8 cellular contexts compared by ENCODE assay signal in genomic region chr17:17792551-17793377, GRCh38. TPM values are rescaled to one million over a fixed set of nuclear protein-coding genes. Genes with fewer than 3 reads are reported as not detected.
A peak's percentile ranks its signal among the peaks of the same experiment; 100 is the strongest.
DNase-seq lines count a peak whose midpoint lies in the region; ATAC-seq and TF ChIP-seq lines count a peak whose summit lies in the region.

No MANE protein-coding gene starts in this region.

- H3K27ac ChIP-seq in BLaER1 treated with 17β-estradiol and CSF1 and Interleukin-3, amounts not matched to agents 10 nM and 100 nM, result peak overlapping the region in 4 of 11 experiments; percentile 6 to 37 (median 32); a peak in 4 of 22 replicates
- H3K27ac ChIP-seq in heart left ventricle, result peak overlapping the region in 11 of 12 donors; percentile 43 to 71 (median 63)
- no peak overlapping the region for H3K27ac ChIP-seq in thyroid gland

- WGBS in heart left ventricle, 4 donors, result 27 to 41% (median 31%) methylated on average over 19 to 38 of the region's 38 CpGs
- WGBS in thyroid gland, 2 donors, result 56 to 66% methylated on average over 26 to 31 of the region's 38 CpGs

- H3K36me3 ChIP-seq in BLaER1 treated with 17β-estradiol and CSF1 and Interleukin-3, amounts not matched to agents 10 nM and 100 nM, result peaks cover 41 to 54% (median 47%) of the 10 kb centered on the region in 11 experiments
- H3K36me3 ChIP-seq in heart left ventricle (peaks cover 0 to 47% (median 38%) of the 10 kb centered on the region in 9 donors), thyroid gland (peaks cover 21 to 33% of the 10 kb centered on the region in 2 donors)

- DNase-seq in Jurkat, Clone E6-1 (ENCODE audit: low read depth, low spot score), result peak; percentile 80
- DNase-seq in activated T-helper 1 cell treated with anti-CD3 and anti-CD28 coated beads, Interleukin-12 subunit alpha, Interleukin-12 subunit beta, Interleukin-2, Interleukin-4 antibody, amounts not matched to agents 30 ng/mL and 10 ng/mL and 1 ng/mL, durations not matched to agents 14 hours and 24 hours and 36 hours (ENCODE audit: low spot score), result peak; percentile 68
- DNase-seq in heart left ventricle, result peak in 3 of 5 donors; percentile 48 to 66 (median 61)
- no peak for DNase-seq in sciatic nerve (ENCODE audit: low spot score)
- DNase-seq in thyroid gland, result no peak

- H3K9ac ChIP-seq in BLaER1 treated with 17β-estradiol and CSF1 and Interleukin-3, amounts not matched to agents 10 nM and 100 nM, result peak overlapping the region in 6 of 11 experiments; percentile 27 to 48 (median 38); a peak in 8 of 22 replicates

- H3K4me1 Mint-ChIP-seq in activated T-helper 1 cell treated with anti-CD3 and anti-CD28 coated beads, Interleukin-12 subunit alpha, Interleukin-12 subunit beta, Interleukin-2, Interleukin-4 antibody, amounts not matched to agents 30 ng/mL and 10 ng/mL and 1 ng/mL, durations not matched to agents 14 hours and 24 hours and 36 hours (ENCODE audit: low read depth), result peaks cover 26% of the 10 kb centered on the region

- no peak for TF ChIP-seq CTCF in heart left ventricle (IDR thresholded peaks at IDR 0.05)
- TF ChIP-seq CTCF in thyroid gland (IDR thresholded peaks at IDR 0.05), result no peak

- peak; percentile 39 to 61 (median 47) for ATAC-seq in heart left ventricle
- peak; percentile 52 for ATAC-seq in sciatic nerve
- no peak for ATAC-seq in GM18858 (IDR thresholded peaks at IDR 0.05; ENCODE audit: unreplicated experiment)
- ATAC-seq in HG02885 (IDR thresholded peaks at IDR 0.05; ENCODE audit: poor library complexity, unreplicated experiment), result no peak

- H3K36me3 Mint-ChIP-seq in activated T-helper 1 cell treated with anti-CD3 and anti-CD28 coated beads, Interleukin-12 subunit alpha, Interleukin-12 subunit beta, Interleukin-2, Interleukin-4 antibody, amounts not matched to agents 30 ng/mL and 10 ng/mL and 1 ng/mL, durations not matched to agents 14 hours and 24 hours and 36 hours (ENCODE audit: low read depth), result peaks cover 9% of the 10 kb centered on the region

- H3K27me3 Mint-ChIP-seq in activated T-helper 1 cell treated with anti-CD3 and anti-CD28 coated beads, Interleukin-12 subunit alpha, Interleukin-12 subunit beta, Interleukin-2, Interleukin-4 antibody, amounts not matched to agents 30 ng/mL and 10 ng/mL and 1 ng/mL, durations not matched to agents 14 hours and 24 hours and 36 hours (ENCODE audit: insufficient read depth), result no peaks in the 10 kb centered on the region

- H3K9me3 Mint-ChIP-seq in activated T-helper 1 cell treated with anti-CD3 and anti-CD28 coated beads, Interleukin-12 subunit alpha, Interleukin-12 subunit beta, Interleukin-2, Interleukin-4 antibody, amounts not matched to agents 30 ng/mL and 10 ng/mL and 1 ng/mL, durations not matched to agents 14 hours and 24 hours and 36 hours, result no peaks in the 10 kb centered on the region

- peaks cover 95 to 100% (median 96%) of the 10 kb centered on the region in 11 experiments for H4K20me1 ChIP-seq in BLaER1 treated with 17β-estradiol and CSF1 and Interleukin-3, amounts not matched to agents 10 nM and 100 nM

- H3K4me1 ChIP-seq in BLaER1 treated with 17β-estradiol and CSF1 and Interleukin-3, amounts not matched to agents 10 nM and 100 nM, result peaks cover 30 to 95% (median 83%) of the 10 kb centered on the region in 10 experiments
- peaks cover 14 to 55% (median 48%) of the 10 kb centered on the region in 12 donors for H3K4me1 ChIP-seq in heart left ventricle
- peaks cover 20 to 32% of the 10 kb centered on the region in 2 donors for H3K4me1 ChIP-seq in thyroid gland

- 0 out of 22 replicates have a peak, but pooled peaks cover 0 to 5% (median 0%) of the 10 kb centered on the region in 11 experiments for H3K27me3 ChIP-seq in BLaER1 treated with 17β-estradiol and CSF1 and Interleukin-3, amounts not matched to agents 10 nM and 100 nM
- no peaks in the 10 kb centered on the region for H3K27me3 ChIP-seq in heart left ventricle
- H3K27me3 ChIP-seq in thyroid gland, result no peaks in the 10 kb centered on the region

- no peak overlapping the region; a peak in 1 of 20 replicates for H3K4me3 ChIP-seq in BLaER1 treated with 17β-estradiol and CSF1 and Interleukin-3, amounts not matched to agents 10 nM and 100 nM
- no peak overlapping the region for H3K4me3 ChIP-seq in Jurkat, Clone E6-1 (ENCODE audit: low read length)
- H3K4me3 ChIP-seq in heart left ventricle, result peak overlapping the region in 4 of 12 donors; percentile 6 to 30 (median 18)
- no peak overlapping the region for H3K4me3 ChIP-seq in thyroid gland (replicated peaks in 1 of 3)

- H3K4me2 ChIP-seq in BLaER1 treated with 17β-estradiol and CSF1 and Interleukin-3, amounts not matched to agents 10 nM and 100 nM, result peak overlapping the region; percentile 73 to 90 (median 82)

- TF ChIP-seq POLR2A in heart left ventricle (IDR thresholded peaks at IDR 0.05), result no peak
- TF ChIP-seq POLR2A in thyroid gland (IDR thresholded peaks at IDR 0.05), result no peak

- peak overlapping the region; percentile 84 for H3K27ac Mint-ChIP-seq in activated T-helper 1 cell treated with anti-CD3 and anti-CD28 coated beads, Interleukin-12 subunit alpha, Interleukin-12 subunit beta, Interleukin-2, Interleukin-4 antibody, amounts not matched to agents 30 ng/mL and 10 ng/mL and 1 ng/mL, durations not matched to agents 14 hours and 24 hours and 36 hours

- no peaks in the 10 kb centered on the region for H3K9me3 ChIP-seq in BLaER1 treated with 17β-estradiol and CSF1 and Interleukin-3, amounts not matched to agents 10 nM and 100 nM (replicated peaks in 1 of 11)
- H3K9me3 ChIP-seq in heart left ventricle, result no peaks in the 10 kb centered on the region
- no peaks in the 10 kb centered on the region for H3K9me3 ChIP-seq in thyroid gland

- H3K4me3 Mint-ChIP-seq in activated T-helper 1 cell treated with anti-CD3 and anti-CD28 coated beads, Interleukin-12 subunit alpha, Interleukin-12 subunit beta, Interleukin-2, Interleukin-4 antibody, amounts not matched to agents 30 ng/mL and 10 ng/mL and 1 ng/mL, durations not matched to agents 14 hours and 24 hours and 36 hours, result peak overlapping the region; percentile 42

- intact Hi-C loops in activated T-helper 1 cell treated with anti-CD3 and anti-CD28 coated beads, Interleukin-12 subunit alpha, Interleukin-12 subunit beta, Interleukin-2, Interleukin-4 antibody, amounts not matched to agents 30 ng/mL and 10 ng/mL and 1 ng/mL, durations not matched to agents 14 hours and 24 hours and 36 hours (cut with micrococcal nuclease), result loop anchor here (1.0 to 2.0 kb wide), 5 partner anchors 26 to 110 kb away; no protein-coding TSS in a partner anchor
- intact Hi-C loops in heart left ventricle (cut with DNase I), result loop anchor here in 3 of 10 donors (5.0 kb wide), 3 partner anchors 40 to 105 kb away; no protein-coding TSS in a partner anchor
- intact Hi-C loops in sciatic nerve (cut with DNase I), result loop anchor here (10.0 kb wide), 1 partner anchor 108 kb away; the partner anchor contains the start of gene RAI1
- intact Hi-C loops in thyroid gland (cut with DNase I), result no loop called here

RNA-seq across cellular contexts. Expression of gene SREBF1, which starts 44.0 kb away (rescaled TPM):
- polyA plus RNA-seq in Jurkat, Clone E6-1 (2012; ENCODE audit: insufficient read depth, insufficient read length), result 241 TPM
- total RNA-seq in activated T-helper 1 cell treated with anti-CD3 and anti-CD28 coated beads, Interleukin-12 subunit alpha, Interleukin-12 subunit beta, Interleukin-2, Interleukin-4 antibody, amounts not matched to agents 30 ng/mL and 10 ng/mL and 1 ng/mL, durations not matched to agents 14 hours and 24 hours and 36 hours, result 167 and 172 TPM in 2 replicates
- total RNA-seq in heart left ventricle, result 10 to 100 TPM; 12.8 to 55.2 (median 17.8) TPM
- polyA plus RNA-seq in heart left ventricle, result 10 to 100 TPM; 22.1 to 41.0 TPM
- total RNA-seq in sciatic nerve, result 257 TPM
- total RNA-seq in thyroid gland, result 10 to 100 TPM; 44.6 to 89.4 (median 63.0) TPM

Comparison
In these comparisons a context has a peak if more than half of its experiments do, and no peak if none do; other contexts are left out.
1. H3K27ac ChIP-seq: peak in heart left ventricle (11 of 12); none in thyroid gland (0 of 3).
2. DNase-seq: peak in Jurkat, Clone E6-1 (single experiment), activated T-helper 1 cell treated with anti-CD3 and anti-CD28 coated beads, Interleukin-12 subunit alpha, Interleukin-12 subunit beta, Interleukin-2, Interleukin-4 antibody, amounts not matched to agents 30 ng/mL and 10 ng/mL and 1 ng/mL, durations not matched to agents 14 hours and 24 hours and 36 hours (single experiment) and heart left ventricle (3 of 5); none in sciatic nerve (single experiment) and thyroid gland (0 of 2).
3. ATAC-seq: peak in heart left ventricle (4 of 4) and sciatic nerve (single experiment); none in GM18858 (single experiment) and HG02885 (single experiment).